12 cellular contexts compared by ENCODE assay signal in genomic region chr7:90401989-90402388, GRCh38. TPM values are rescaled to one million over a fixed set of nuclear protein-coding genes. Genes with fewer than 3 reads are reported as not detected.
DNase-seq lines count a peak whose midpoint lies in the region; ATAC-seq and TF ChIP-seq lines count a peak whose summit lies in the region.
"Had no signal": no experiment of that assay in that cellular context is flagged by ENCODE, and none has a peak within 500 bp of the region (broad histone marks: within the 10 kb centered on the region; RNA-seq: fewer than 3 reads in every experiment).

No MANE protein-coding gene starts in this region.

- no peak overlapping the region for H3K4me3 Mint-ChIP-seq in MCF 10A (ENCODE audit: unreplicated experiment)
- H3K4me3 Mint-ChIP-seq in stimulated activated naive B cell treated with anti-CD40 and anti-IgM and Interleukin-4, amounts not matched to agents 10 μg/mL and 1 μg/mL and 100 μg/mL, for 72 hours = no peak overlapping the region
- no peak overlapping the region for H3K4me3 Mint-ChIP-seq in activated naive CD4-positive, alpha-beta T cell treated with anti-CD3 and anti-CD28 coated beads for 36 hours

- H3K4me3 ChIP-seq in breast epithelium = no peak overlapping the region

- peak overlapping the region; percentile 96 for H3K27ac Mint-ChIP-seq in MCF 10A (ENCODE audit: low read depth, unreplicated experiment)
- H3K27ac Mint-ChIP-seq in stimulated activated naive B cell treated with anti-CD40 and anti-IgM and Interleukin-4, amounts not matched to agents 10 μg/mL and 1 μg/mL and 100 μg/mL, for 72 hours = no peak overlapping the region
- H3K27ac Mint-ChIP-seq in activated naive CD4-positive, alpha-beta T cell treated with anti-CD3 and anti-CD28 coated beads for 36 hours = no peak overlapping the region

- H3K27me3 Mint-ChIP-seq in MCF 10A (ENCODE audit: insufficient read depth, unreplicated experiment) = no peaks in the 10 kb centered on the region
- no peaks in the 10 kb centered on the region for H3K27me3 Mint-ChIP-seq in stimulated activated naive B cell treated with anti-CD40 and anti-IgM and Interleukin-4, amounts not matched to agents 10 μg/mL and 1 μg/mL and 100 μg/mL, for 72 hours
- no peaks in the 10 kb centered on the region for H3K27me3 Mint-ChIP-seq in activated naive CD4-positive, alpha-beta T cell treated with anti-CD3 and anti-CD28 coated beads for 36 hours (ENCODE audit: low read depth)

- H3K27me3 ChIP-seq in breast epithelium = no peaks in the 10 kb centered on the region

- peaks cover 0 to 5% of the 10 kb centered on the region in 2 donors for H3K4me1 ChIP-seq in breast epithelium

- H3K4me1 Mint-ChIP-seq in MCF 10A (ENCODE audit: insufficient read depth, unreplicated experiment) = no peaks in the 10 kb centered on the region
- peaks cover 3 to 5% of the 10 kb centered on the region in 2 donors for H3K4me1 Mint-ChIP-seq in stimulated activated naive B cell treated with anti-CD40 and anti-IgM and Interleukin-4, amounts not matched to agents 10 μg/mL and 1 μg/mL and 100 μg/mL, for 72 hours
- H3K4me1 Mint-ChIP-seq in activated naive CD4-positive, alpha-beta T cell treated with anti-CD3 and anti-CD28 coated beads for 36 hours (ENCODE audit: low read depth) = peaks cover 4% of the 10 kb centered on the region

- no peak for DNase-seq in MCF 10A (ENCODE audit: unreplicated experiment)
- no peak for DNase-seq in breast epithelium (ENCODE audit: low spot score in 2 of 2)
- DNase-seq in NCI-H82 (lab: John Stamatoyannopoulos, UW) = peak; percentile 71
- peak; percentile 46 for DNase-seq in fibroblast of peridontal ligament (ENCODE audit: extremely low read depth)
- DNase-seq in effector CD8-positive, alpha-beta T cell (lab: John Stamatoyannopoulos, UW) = no peak
- DNase-seq in stimulated activated naive B cell treated with anti-CD40 and anti-IgM and Interleukin-4, amounts not matched to agents 10 μg/mL and 1 μg/mL and 100 μg/mL, for 72 hours = no peak
- DNase-seq in activated naive CD4-positive, alpha-beta T cell treated with anti-CD3 and anti-CD28 coated beads for 36 hours = no peak
- DNase-seq: activated CD8-positive, alpha-beta memory T cell treated with anti-CD3 and anti-CD28 coated beads for 24 hours; NCI-H187 had no signal

- no peak for TF ChIP-seq CTCF in MCF 10A (IDR thresholded peaks at IDR 0.05; ENCODE audit: unreplicated experiment)
- TF ChIP-seq CTCF in breast epithelium (IDR thresholded peaks at IDR 0.05) = no peak

- no peaks in the 10 kb centered on the region for H3K36me3 ChIP-seq in breast epithelium
- H3K36me3 ChIP-seq: neutrophil had no signal

- CTCF ChIA-PET in MCF 10A (lab: Yijun Ruan, JAX) = no interaction called here
- CTCF ChIA-PET in activated naive CD4-positive, alpha-beta T cell treated with anti-CD3 and anti-CD28 coated beads for 36 hours (lab: Charles Lee) = no interaction called here

- intact Hi-C loops in MCF 10A (cut with micrococcal nuclease) (no loop called here), breast epithelium (cut with DNase I; ENCODE audit: low total_unique reads) (no loop called here)
- intact Hi-C loops in activated naive CD4-positive, alpha-beta T cell treated with anti-CD3 and anti-CD28 coated beads for 36 hours (cut with micrococcal nuclease) = loop anchor here (2.0 to 5.0 kb wide), 2 partner anchors 193 to 1480 kb away; partner anchors contain the start of gene MTERF1

- no TSS peak for BruUV-seq in MCF 10A (replicated peaks; lab: Mats Ljungman, UMichigan)

- peaks cover 13% of the 10 kb centered on the region for H3K36me3 Mint-ChIP-seq in MCF 10A (ENCODE audit: insufficient read depth, unreplicated experiment)
- peaks cover 0 to 15% of the 10 kb centered on the region in 2 donors for H3K36me3 Mint-ChIP-seq in stimulated activated naive B cell treated with anti-CD40 and anti-IgM and Interleukin-4, amounts not matched to agents 10 μg/mL and 1 μg/mL and 100 μg/mL, for 72 hours
- H3K36me3 Mint-ChIP-seq in activated naive CD4-positive, alpha-beta T cell treated with anti-CD3 and anti-CD28 coated beads for 36 hours (ENCODE audit: low read depth) = peaks cover under 1% of the 10 kb centered on the region

- ATAC-seq in HG02885 (IDR thresholded peaks at IDR 0.05; ENCODE audit: poor library complexity, unreplicated experiment) = no peak
- no peak for ATAC-seq in stimulated activated naive B cell treated with anti-CD40 and anti-IgM and Interleukin-4, amounts not matched to agents 10 μg/mL and 1 μg/mL and 100 μg/mL, for 72 hours (replicated peaks)
- ATAC-seq: A549 had no signal

- H3K9me3 ChIP-seq in breast epithelium = no peaks in the 10 kb centered on the region
- H3K9me3 ChIP-seq: neutrophil had no signal

- no peak overlapping the region for H3K27ac ChIP-seq in breast epithelium
- H3K27ac ChIP-seq: neutrophil had no signal

- no peak for TF ChIP-seq POLR2A in breast epithelium (IDR thresholded peaks at IDR 0.05)

- H3K9me3 Mint-ChIP-seq in MCF 10A (ENCODE audit: unreplicated experiment) = no peaks in the 10 kb centered on the region
- peaks cover 11 to 15% of the 10 kb centered on the region in 2 donors for H3K9me3 Mint-ChIP-seq in stimulated activated naive B cell treated with anti-CD40 and anti-IgM and Interleukin-4, amounts not matched to agents 10 μg/mL and 1 μg/mL and 100 μg/mL, for 72 hours
- peaks cover 24% of the 10 kb centered on the region for H3K9me3 Mint-ChIP-seq in activated naive CD4-positive, alpha-beta T cell treated with anti-CD3 and anti-CD28 coated beads for 36 hours

- POLR2A ChIA-PET in MCF 10A (lab: Yijun Ruan, JAX) = interaction anchor here (1.3 to 2.0 kb wide), 2 partner anchors 8 to 15 kb away, joined by 4 to 10 read pairs; no protein-coding TSS in a partner anchor

RNA-seq across cellular contexts. Expression of gene CLDN12, which starts 1.3 kb away (rescaled TPM):
- total RNA-seq in MCF 10A (2022) (22.5 and 39.2 TPM in 2 replicates), breast epithelium (10 to 100 TPM; 21.6 to 52.8 (median 43.3) TPM)
- total RNA-seq in activated naive CD4-positive, alpha-beta T cell treated with anti-CD3 and anti-CD28 coated beads for 36 hours = 10 to 100 TPM; 14.8 to 15.3 TPM

RNA-seq across cellular contexts. Expression of gene GTPBP10, which starts 55.5 kb away (rescaled TPM):
- 41.6 and 51.1 TPM in 2 replicates for total RNA-seq in MCF 10A (2022)
- total RNA-seq in breast epithelium = 10 to 100 TPM; 21.3 to 27.2 (median 22.3) TPM
- 10 to 100 TPM; 35.8 to 39.3 TPM for total RNA-seq in activated naive CD4-positive, alpha-beta T cell treated with anti-CD3 and anti-CD28 coated beads for 36 hours

Comparison
In these comparisons a context has a peak if more than half of its experiments do, and no peak if none do; other contexts are left out.
1. DNase-seq: peak in NCI-H82 (single experiment) and fibroblast of peridontal ligament (single experiment); none in MCF 10A (single experiment), breast epithelium (0 of 2), effector CD8-positive, alpha-beta T cell (single experiment), stimulated activated naive B cell treated with anti-CD40 and anti-IgM and Interleukin-4, amounts not matched to agents 10 μg/mL and 1 μg/mL and 100 μg/mL, for 72 hours (single experiment) and activated naive CD4-positive, alpha-beta T cell treated with anti-CD3 and anti-CD28 coated beads for 36 hours (single experiment).